Comparison of ENCODE assay signal across 8 cellular contexts in genomic region chrX:154378059-154378798, GRCh38. TPM values are rescaled to one million over a fixed set of nuclear protein-coding genes. Genes with fewer than 3 reads are reported as not detected.
DNase-seq lines count a peak whose midpoint lies in the region; ATAC-seq and TF ChIP-seq lines count a peak whose summit lies in the region.

No MANE protein-coding gene starts in this region.

- TF ChIP-seq CTCF in OCI-LY3 (IDR thresholded peaks at IDR 0.05; ENCODE audit: low read depth, low read length): no peak
- TF ChIP-seq CTCF in body of pancreas (IDR thresholded peaks at IDR 0.05): no peak

- no peaks in the 10 kb centered on the region for H4K20me1 ChIP-seq in OCI-LY3 (ENCODE audit: insufficient read depth, low read length)

- H3K9ac ChIP-seq in OCI-LY3 (ENCODE audit: low read length): peak overlapping the region; percentile 93
- H3K9ac ChIP-seq in iPS-18a (ENCODE audit: low read length): peak overlapping the region; percentile 62

- DNase-seq in NCI-H2029 (lab: John Stamatoyannopoulos, UW): peak; percentile 32
- no peak for DNase-seq in NCI-H2029 treated with DMSO at 0.1 percent for 48 hours (lab: John Stamatoyannopoulos, UW)
- DNase-seq in body of pancreas: peak; percentile 63 to 73 (median 69)
- peak; percentile 34 for DNase-seq in stimulated activated CD4-positive, alpha-beta T cell treated with anti-CD3 and anti-CD28 coated beads, Interleukin-1b, Interleukin-23, amount 100 ng/mL, for 48 hours
- no peak for DNase-seq in putamen (ENCODE audit: low spot score)

- intact Hi-C loops in body of pancreas (cut with DNase I): no loop called here

- no peak overlapping the region for H2AFZ ChIP-seq in OCI-LY3 (ENCODE audit: low read depth, low read length)

- peaks cover 18% of the 10 kb centered on the region for H3K79me2 ChIP-seq in OCI-LY3 (ENCODE audit: low read length)

- H3K27ac ChIP-seq in OCI-LY3 (ENCODE audit: low read length) (peak overlapping the region; percentile 84), body of pancreas (peak overlapping the region; percentile 86 to 98 (median 96)), iPS-18a (ENCODE audit: low read length) (no peak overlapping the region)

- WGBS in body of pancreas, 2 donors: 0% methylated on average over 5 of the region's 79 CpGs; no CpG with 5 or more reads in 1 of the 2 donors

- H3K4me3 ChIP-seq in OCI-LY3 (ENCODE audit: low read length) (peak overlapping the region; percentile 80), body of pancreas (no peak overlapping the region), iPS-18a (ENCODE audit: low read length) (peak overlapping the region; percentile 51)

- peaks cover 28% of the 10 kb centered on the region for H3K4me1 ChIP-seq in OCI-LY3 (ENCODE audit: low read length)
- H3K4me1 ChIP-seq in body of pancreas: peaks cover 27% of the 10 kb centered on the region
- H3K4me1 ChIP-seq in iPS-18a (ENCODE audit: control insufficient read depth, low read depth, low read length): peaks cover 11% of the 10 kb centered on the region

- TF ChIP-seq POLR2A in body of pancreas (IDR thresholded peaks at IDR 0.05): peak; percentile 73 to 82 (median 78)

- H3K27me3 ChIP-seq in OCI-LY3 (ENCODE audit: low read depth, low read length): no peaks in the 10 kb centered on the region
- no peaks in the 10 kb centered on the region for H3K27me3 ChIP-seq in body of pancreas
- peaks cover 11% of the 10 kb centered on the region for H3K27me3 ChIP-seq in iPS-18a (ENCODE audit: control insufficient read depth, insufficient read depth, low read length)

- H3K9me3 ChIP-seq in OCI-LY3 (ENCODE audit: insufficient read depth, low read length) (no peaks in the 10 kb centered on the region), body of pancreas (no peaks in the 10 kb centered on the region), iPS-18a (ENCODE audit: control insufficient read depth, low read depth, low read length) (no peaks in the 10 kb centered on the region)

- ATAC-seq in HG02571 (IDR thresholded peaks at IDR 0.05; ENCODE audit: unreplicated experiment): peak; percentile 2
- ATAC-seq in body of pancreas: peak; percentile 7

- H3K36me3 ChIP-seq in OCI-LY3 (replicated peaks; ENCODE audit: low read depth, low read length) (peaks cover 13% of the 10 kb centered on the region), body of pancreas (replicated peaks in 1 of 2; ENCODE audit: insufficient read depth in 1 of 2, low read depth in 2 of 2) (no peaks in the 10 kb centered on the region), iPS-18a (ENCODE audit: control insufficient read depth, low read depth, low read length) (no peaks in the 10 kb centered on the region)

- peak overlapping the region; percentile 91 for H3K4me2 ChIP-seq in OCI-LY3 (ENCODE audit: low read length)

RNA-seq across cellular contexts. Expression of gene EMD, which starts 0.9 kb away (rescaled TPM):
- total RNA-seq in body of pancreas: 10 to 100 TPM; 23.6 to 28.3 TPM

RNA-seq across cellular contexts. Expression of gene FLNA, which starts 3.8 kb away (rescaled TPM):
- total RNA-seq in body of pancreas: 100 to 1,000 TPM; 230 to 308 TPM

RNA-seq across cellular contexts. Expression of gene RPL10, which starts 19.9 kb away (rescaled TPM):
- total RNA-seq in body of pancreas: 1,000 to 10,000 TPM; 1,426 to 2,757 TPM

RNA-seq across cellular contexts. Expression of gene DNASE1L1, which starts 30.8 kb away (rescaled TPM):
- 10 to 100 TPM in 1 of 2 donors, 1 to 10 TPM in 1; 9.6 to 16.1 TPM for total RNA-seq in body of pancreas

RNA-seq across cellular contexts. Expression of gene TAFAZZIN, which starts 33.1 kb away (rescaled TPM):
- total RNA-seq in body of pancreas: 10 to 100 TPM; 42.0 to 97.6 TPM

Comparison
In these comparisons a context has a peak if more than half of its experiments do, and no peak if none do; other contexts are left out.
1. DNase-seq: peak in NCI-H2029 (single experiment), body of pancreas (4 of 4) and stimulated activated CD4-positive, alpha-beta T cell treated with anti-CD3 and anti-CD28 coated beads, Interleukin-1b, Interleukin-23, amount 100 ng/mL, for 48 hours (single experiment); none in NCI-H2029 treated with DMSO at 0.1 percent for 48 hours (single experiment) and putamen (single experiment).
2. H3K4me3 ChIP-seq: peak in OCI-LY3 (single experiment) and iPS-18a (single experiment); none in body of pancreas (0 of 2).